In genomic region chr7:45036317-45036716, GRCh38 we compare ENCODE assay signal across 11 cellular contexts. TPM values are rescaled to one million over a fixed set of nuclear protein-coding genes. Genes with fewer than 3 reads are reported as not detected.
DNase-seq lines count a peak whose midpoint lies in the region; ATAC-seq and TF ChIP-seq lines count a peak whose summit lies in the region.
"Had no signal": no experiment of that assay in that cellular context is flagged by ENCODE, and none has a peak within 500 bp of the region (broad histone marks: within the 10 kb centered on the region; RNA-seq: fewer than 3 reads in every experiment).

No MANE protein-coding gene starts in this region.

- H3K27ac ChIP-seq in endodermal cell (ENCODE audit: low read depth, low read length) (no peak overlapping the region), sigmoid colon (no peak overlapping the region)

- H3K4me3 ChIP-seq in endodermal cell (ENCODE audit: low read length) (peak overlapping the region; percentile 65), sigmoid colon (no peak overlapping the region)

- H3K36me3 ChIP-seq in endodermal cell (ENCODE audit: control insufficient read depth, insufficient read depth, low read length) (peaks cover 27% of the 10 kb centered on the region), sigmoid colon (peaks cover 0 to 33% (median 8%) of the 10 kb centered on the region in 4 donors)

- intact Hi-C loops in sigmoid colon (cut with DNase I): no loop called here

- no peaks in the 10 kb centered on the region for H3K9me3 Mint-ChIP-seq in activated T-cell treated with anti-CD3 and anti-CD28 coated beads, Interleukin-2, amount 50 U/mL, for 24 hours
- no peaks in the 10 kb centered on the region for H3K9me3 Mint-ChIP-seq in endodermal cell
- no peaks in the 10 kb centered on the region for H3K9me3 Mint-ChIP-seq in stimulated activated effector memory CD8-positive, alpha-beta T cell treated with anti-CD3 and anti-CD28 coated beads, Interleukin-12 subunit alpha, Interleukin-12 subunit beta, amount 100 ng/mL, for 72 hours

- no peak for TF ChIP-seq EP300 in sigmoid colon (IDR thresholded peaks at IDR 0.05)

- 76 to 85% methylated on average over 2 to 3 of the region's 3 CpGs for WGBS in endodermal cell (ENCODE audit: insufficient coverage in 1 of 2, insufficient read length in 1 of 2), 2 experiments
- 24 to 44% methylated on average over 3 of the region's 3 CpGs for WGBS in sigmoid colon, 2 donors

- H3K4me1 ChIP-seq in endodermal cell (ENCODE audit: control insufficient read depth, insufficient read depth, low read length) (peaks cover 3% of the 10 kb centered on the region), sigmoid colon (no peaks in the 10 kb centered on the region)

- H3K36me3 Mint-ChIP-seq in activated T-cell treated with anti-CD3 and anti-CD28 coated beads, Interleukin-2, amount 50 U/mL, for 24 hours (ENCODE audit: low read depth): peaks cover 58% of the 10 kb centered on the region
- H3K36me3 Mint-ChIP-seq in endodermal cell (ENCODE audit: low read depth): peaks cover 28% of the 10 kb centered on the region
- H3K36me3 Mint-ChIP-seq in stimulated activated effector memory CD8-positive, alpha-beta T cell treated with anti-CD3 and anti-CD28 coated beads, Interleukin-12 subunit alpha, Interleukin-12 subunit beta, amount 100 ng/mL, for 72 hours: peaks cover 83% of the 10 kb centered on the region

- H3K4me1 Mint-ChIP-seq in activated T-cell treated with anti-CD3 and anti-CD28 coated beads, Interleukin-2, amount 50 U/mL, for 24 hours (ENCODE audit: low read depth): peaks cover 80% of the 10 kb centered on the region
- peaks cover 42% of the 10 kb centered on the region for H3K4me1 Mint-ChIP-seq in endodermal cell
- peaks cover 80% of the 10 kb centered on the region for H3K4me1 Mint-ChIP-seq in stimulated activated effector memory CD8-positive, alpha-beta T cell treated with anti-CD3 and anti-CD28 coated beads, Interleukin-12 subunit alpha, Interleukin-12 subunit beta, amount 100 ng/mL, for 72 hours

- H3K4me3 Mint-ChIP-seq in activated T-cell treated with anti-CD3 and anti-CD28 coated beads, Interleukin-2, amount 50 U/mL, for 24 hours: peak overlapping the region; percentile 68
- H3K4me3 Mint-ChIP-seq in endodermal cell: peak overlapping the region; percentile 9
- H3K4me3 Mint-ChIP-seq in stimulated activated effector memory CD8-positive, alpha-beta T cell treated with anti-CD3 and anti-CD28 coated beads, Interleukin-12 subunit alpha, Interleukin-12 subunit beta, amount 100 ng/mL, for 72 hours: peak overlapping the region; percentile 69

- no peaks in the 10 kb centered on the region for H3K27me3 Mint-ChIP-seq in activated T-cell treated with anti-CD3 and anti-CD28 coated beads, Interleukin-2, amount 50 U/mL, for 24 hours
- no peaks in the 10 kb centered on the region for H3K27me3 Mint-ChIP-seq in endodermal cell (ENCODE audit: insufficient read depth)

- no peak overlapping the region for H3K9ac ChIP-seq in endodermal cell (ENCODE audit: extremely low read depth, low read length, poor library complexity, severe bottlenecking)

- H3K27me3 ChIP-seq in endodermal cell (ENCODE audit: control insufficient read depth, insufficient read depth, low read length, poor library complexity, severe bottlenecking) (no peaks in the 10 kb centered on the region), sigmoid colon (no peaks in the 10 kb centered on the region)

- H3K27ac Mint-ChIP-seq in activated T-cell treated with anti-CD3 and anti-CD28 coated beads, Interleukin-2, amount 50 U/mL, for 24 hours: peak overlapping the region; percentile 86
- H3K27ac Mint-ChIP-seq in endodermal cell: peak overlapping the region; percentile 36
- H3K27ac Mint-ChIP-seq in stimulated activated effector memory CD8-positive, alpha-beta T cell treated with anti-CD3 and anti-CD28 coated beads, Interleukin-12 subunit alpha, Interleukin-12 subunit beta, amount 100 ng/mL, for 72 hours: peak overlapping the region; percentile 91

- no peak for TF ChIP-seq POLR2A in sigmoid colon (IDR thresholded peaks at IDR 0.05)

- H3K9me3 ChIP-seq in endodermal cell (ENCODE audit: control insufficient read depth, low read length) (no peaks in the 10 kb centered on the region), sigmoid colon (no peaks in the 10 kb centered on the region)

- no peak for TF ChIP-seq CTCF in endodermal cell (conservative IDR thresholded peaks at IDR 0.05)
- no peak for TF ChIP-seq CTCF in sigmoid colon (IDR thresholded peaks at IDR 0.05)

- ATAC-seq in stimulated activated effector memory CD8-positive, alpha-beta T cell treated with anti-CD3 and anti-CD28 coated beads, Interleukin-12 subunit alpha, Interleukin-12 subunit beta, amount 100 ng/mL, for 72 hours: no peak
- ATAC-seq in HG03196 (IDR thresholded peaks at IDR 0.05; ENCODE audit: unreplicated experiment): no peak
- ATAC-seq: Right ventricle myocardium inferior had no signal

- no peak for DNase-seq in activated T-cell treated with anti-CD3 and anti-CD28 coated beads, Interleukin-2, amount 50 U/mL, for 24 hours
- DNase-seq in activated T-cell treated with anti-CD3 and anti-CD28 coated beads for 4 hours: no peak
- peak; percentile 11 for DNase-seq in NCI-H774 (lab: John Stamatoyannopoulos, UW)
- no peak for DNase-seq in endodermal cell
- no peak for DNase-seq in stimulated activated effector memory CD8-positive, alpha-beta T cell treated with anti-CD3 and anti-CD28 coated beads, Interleukin-12 subunit alpha, Interleukin-12 subunit beta, amount 100 ng/mL, for 72 hours (ENCODE audit: low spot score in 2 of 2)
- no peak for DNase-seq in sigmoid colon
- DNase-seq in RKO (ENCODE audit: low spot score): no peak

RNA-seq across cellular contexts. Expression of gene CCM2, which starts 36.3 kb away (rescaled TPM):
- total RNA-seq in endodermal cell: 10 to 100 TPM; 37.4 to 38.1 TPM
- 36.7 TPM for polyA plus RNA-seq in endodermal cell (2013, experiment 1 of 2)
- 40.5 TPM for polyA plus RNA-seq in endodermal cell (2013, experiment 2 of 2)
- 10 to 100 TPM; 28.1 to 40.7 (median 36.3) TPM for total RNA-seq in sigmoid colon
- polyA plus RNA-seq in sigmoid colon: 10 to 100 TPM; 29.1 to 54.2 (median 29.4) TPM

RNA-seq across cellular contexts. Expression of gene NACAD, which starts 52.5 kb away (rescaled TPM):
- total RNA-seq in endodermal cell: 1 to 10 TPM; 5.8 to 6.7 TPM
- polyA plus RNA-seq in endodermal cell (2013, experiment 1 of 2): 25.0 TPM
- 21.5 TPM for polyA plus RNA-seq in endodermal cell (2013, experiment 2 of 2)
- 1 to 10 TPM; 3.2 to 8.9 (median 4.9) TPM for total RNA-seq in sigmoid colon
- 1 to 10 TPM in 1 of 3 donors, under 1 TPM in 2; 0.23 to 1.9 (median 0.60) TPM for polyA plus RNA-seq in sigmoid colon
- total RNA-seq: NCI-H460 had no signal

RNA-seq across cellular contexts. Expression of gene MYO1G, which starts 57.5 kb away (rescaled TPM):
- under 1 TPM; 0.11 to 0.33 TPM for total RNA-seq in endodermal cell
- polyA plus RNA-seq in endodermal cell (2013, experiment 1 of 2): 0.07 TPM
- 0.12 TPM for polyA plus RNA-seq in endodermal cell (2013, experiment 2 of 2)
- total RNA-seq in sigmoid colon: 1 to 10 TPM; 1.1 to 3.4 (median 1.1) TPM
- 10 to 100 TPM in 1 of 3 donors, 1 to 10 TPM in 2; 2.4 to 19.5 (median 2.8) TPM for polyA plus RNA-seq in sigmoid colon
- total RNA-seq: LHCN-M2 had no signal

Comparison
In these comparisons a context has a peak if more than half of its experiments do, and no peak if none do; other contexts are left out.
1. H3K27ac Mint-ChIP-seq: peak in every context shown above with its lines; median percentile 91 in stimulated activated effector memory CD8-positive, alpha-beta T cell treated with anti-CD3 and anti-CD28 coated beads, Interleukin-12 subunit alpha, Interleukin-12 subunit beta, amount 100 ng/mL, for 72 hours; 86 in activated T-cell treated with anti-CD3 and anti-CD28 coated beads, Interleukin-2, amount 50 U/mL, for 24 hours; 36 in endodermal cell.
2. H3K4me3 Mint-ChIP-seq: peak in every context shown above with its lines; median percentile 69 in stimulated activated effector memory CD8-positive, alpha-beta T cell treated with anti-CD3 and anti-CD28 coated beads, Interleukin-12 subunit alpha, Interleukin-12 subunit beta, amount 100 ng/mL, for 72 hours; 68 in activated T-cell treated with anti-CD3 and anti-CD28 coated beads, Interleukin-2, amount 50 U/mL, for 24 hours; 9 in endodermal cell.